12 cellular contexts compared by ENCODE assay signal in genomic region chr17:79006794-79007503, GRCh38. TPM values are rescaled to one million over a fixed set of nuclear protein-coding genes. Genes with fewer than 3 reads are reported as not detected.
DNase-seq lines count a peak whose midpoint lies in the region; ATAC-seq and TF ChIP-seq lines count a peak whose summit lies in the region.
"Had no signal": no experiment of that assay in that cellular context is flagged by ENCODE, and none has a peak within 500 bp of the region (broad histone marks: within the 10 kb centered on the region; RNA-seq: fewer than 3 reads in every experiment).

No MANE protein-coding gene starts in this region.

- H3K27ac Mint-ChIP-seq in activated CD8-positive, alpha-beta memory T cell treated with anti-CD3 and anti-CD28 coated beads, Interleukin-2, amount 10 ng/mL, durations not matched to agents 7 days and 5 days: peak overlapping the region; percentile 0
- H3K27ac Mint-ChIP-seq in activated naive CD8-positive, alpha-beta T cell: peak overlapping the region; percentile 68
- H3K27ac Mint-ChIP-seq in naive thymus-derived CD8-positive, alpha-beta T cell: peak overlapping the region; percentile 26 to 96 (median 74)

- peaks cover 3% of the 10 kb centered on the region for H3K36me3 ChIP-seq in suprapubic skin
- peaks cover 0 to 14% of the 10 kb centered on the region in 2 donors for H3K36me3 ChIP-seq in gastroesophageal sphincter

- ATAC-seq in activated CD8-positive, alpha-beta memory T cell treated with anti-CD3 and anti-CD28 coated beads, Interleukin-2, amount 10 ng/mL, durations not matched to agents 7 days and 5 days: no peak
- ATAC-seq in naive thymus-derived CD8-positive, alpha-beta T cell: no peak
- ATAC-seq in GM21423 (IDR thresholded peaks at IDR 0.05; ENCODE audit: unreplicated experiment) (no peak), HG03439 (IDR thresholded peaks at IDR 0.05; ENCODE audit: unreplicated experiment) (no peak), gastroesophageal sphincter (no peak)
- ATAC-seq: esophagus mucosa had no signal

- 86% methylated on average over 19 of the region's 19 CpGs for WGBS in suprapubic skin
- WGBS in gastroesophageal sphincter (ENCODE audit: low coverage in 1 of 2), 2 donors: 78% methylated on average over 17 of the region's 19 CpGs; no CpG with 5 or more reads in 1 of the 2 donors

- H3K4me3 Mint-ChIP-seq in activated CD8-positive, alpha-beta memory T cell treated with anti-CD3 and anti-CD28 coated beads, Interleukin-2, amount 10 ng/mL, durations not matched to agents 7 days and 5 days: peak overlapping the region; percentile 4
- H3K4me3 Mint-ChIP-seq in activated naive CD8-positive, alpha-beta T cell: peak overlapping the region; percentile 93
- peak overlapping the region in 9 of 10 donors; percentile 52 to 93 (median 88) for H3K4me3 Mint-ChIP-seq in naive thymus-derived CD8-positive, alpha-beta T cell
- H3K4me3 Mint-ChIP-seq: activated B cell treated with CpG ODN at 0.5 μM for 24 hours had no signal

- H3K36me3 Mint-ChIP-seq in activated CD8-positive, alpha-beta memory T cell treated with anti-CD3 and anti-CD28 coated beads, Interleukin-2, amount 10 ng/mL, durations not matched to agents 7 days and 5 days: peaks cover 3% of the 10 kb centered on the region
- H3K36me3 Mint-ChIP-seq in activated naive CD8-positive, alpha-beta T cell: no peaks in the 10 kb centered on the region
- H3K36me3 Mint-ChIP-seq in naive thymus-derived CD8-positive, alpha-beta T cell: peaks cover 0 to 10% (median 0%) of the 10 kb centered on the region in 3 donors

- POLR2A ChIA-PET in naive thymus-derived CD8-positive, alpha-beta T cell (lab: Charles Lee): no interaction called here

- TF ChIP-seq POLR2A in suprapubic skin (IDR thresholded peaks at IDR 0.05) (no peak), gastroesophageal sphincter (IDR thresholded peaks at IDR 0.05) (no peak)

- no peak overlapping the region for H3K4me3 ChIP-seq in suprapubic skin
- no peak overlapping the region for H3K4me3 ChIP-seq in gastroesophageal sphincter

- H3K27me3 Mint-ChIP-seq in activated CD8-positive, alpha-beta memory T cell treated with anti-CD3 and anti-CD28 coated beads, Interleukin-2, amount 10 ng/mL, durations not matched to agents 7 days and 5 days: no peaks in the 10 kb centered on the region
- H3K27me3 Mint-ChIP-seq in activated naive CD8-positive, alpha-beta T cell: no peaks in the 10 kb centered on the region
- peaks cover 0 to 2% (median 0%) of the 10 kb centered on the region in 5 donors for H3K27me3 Mint-ChIP-seq in naive thymus-derived CD8-positive, alpha-beta T cell
- H3K27me3 Mint-ChIP-seq: activated B cell treated with CpG ODN at 0.5 μM for 24 hours had no signal

- TF ChIP-seq CTCF in suprapubic skin (IDR thresholded peaks at IDR 0.05) (no peak), gastroesophageal sphincter (IDR thresholded peaks at IDR 0.05) (no peak)

- no peak for DNase-seq in activated CD8-positive, alpha-beta memory T cell treated with anti-CD3 and anti-CD28 coated beads, Interleukin-2, amount 10 ng/mL, durations not matched to agents 7 days and 5 days
- DNase-seq in activated CD8-positive, alpha-beta memory T cell treated with anti-CD3 and anti-CD28 coated beads, Interleukin-2, amount 50 U/mL, for 4 hours: no peak
- DNase-seq in naive thymus-derived CD8-positive, alpha-beta T cell: no peak
- peak; percentile 60 to 70 for DNase-seq in suprapubic skin (ENCODE audit: low spot score in 2 of 2)
- DNase-seq: activated B cell treated with CpG ODN at 0.5 μM for 24 hours; anterior cingulate cortex; stimulated activated CD4-positive, alpha-beta T cell treated with anti-CD3 and anti-CD28 coated beads, Interleukin-2, amount 100 ng/mL, for 48 hours had no signal

- TF ChIP-seq EP300 in suprapubic skin (IDR thresholded peaks at IDR 0.05) (no peak), gastroesophageal sphincter (IDR thresholded peaks at IDR 0.05) (no peak)

- H3K9me3 ChIP-seq in suprapubic skin: no peaks in the 10 kb centered on the region
- H3K9me3 ChIP-seq in gastroesophageal sphincter: no peaks in the 10 kb centered on the region

- peaks cover 44% of the 10 kb centered on the region for H3K4me1 Mint-ChIP-seq in activated CD8-positive, alpha-beta memory T cell treated with anti-CD3 and anti-CD28 coated beads, Interleukin-2, amount 10 ng/mL, durations not matched to agents 7 days and 5 days
- peaks cover 52% of the 10 kb centered on the region for H3K4me1 Mint-ChIP-seq in activated naive CD8-positive, alpha-beta T cell (ENCODE audit: low read depth)
- H3K4me1 Mint-ChIP-seq in naive thymus-derived CD8-positive, alpha-beta T cell: peaks cover 37 to 69% (median 64%) of the 10 kb centered on the region in 4 donors

- H3K9me3 Mint-ChIP-seq in activated CD8-positive, alpha-beta memory T cell treated with anti-CD3 and anti-CD28 coated beads, Interleukin-2, amount 10 ng/mL, durations not matched to agents 7 days and 5 days (ENCODE audit: low read depth): no peaks in the 10 kb centered on the region
- no peaks in the 10 kb centered on the region for H3K9me3 Mint-ChIP-seq in activated naive CD8-positive, alpha-beta T cell (ENCODE audit: low read depth)
- no peaks in the 10 kb centered on the region for H3K9me3 Mint-ChIP-seq in naive thymus-derived CD8-positive, alpha-beta T cell
- H3K9me3 Mint-ChIP-seq: activated B cell treated with CpG ODN at 0.5 μM for 24 hours had no signal

- H3K27me3 ChIP-seq in suprapubic skin (no peaks in the 10 kb centered on the region), gastroesophageal sphincter (no peaks in the 10 kb centered on the region)

- H3K27ac ChIP-seq in suprapubic skin: no peak overlapping the region
- no peak overlapping the region for H3K27ac ChIP-seq in gastroesophageal sphincter

- H3K4me1 ChIP-seq in suprapubic skin: peaks cover 56% of the 10 kb centered on the region
- H3K4me1 ChIP-seq in gastroesophageal sphincter: peaks cover 4 to 50% (median 23%) of the 10 kb centered on the region in 3 donors

- CTCF ChIA-PET in activated CD8-positive, alpha-beta memory T cell treated with anti-CD3 and anti-CD28 coated beads, Interleukin-2, amount 10 ng/mL, durations not matched to agents 7 days and 5 days (lab: Charles Lee): interaction anchor here (0.8 to 1.3 kb wide), 2 partner anchors 10 to 27 kb away, joined by 3 read pairs; partner anchors contain the start of gene LGALS3BP

RNA-seq across cellular contexts. Expression of gene CANT1, which starts 2.6 kb away (rescaled TPM):
- 10 to 100 TPM; 67.2 to 78.3 TPM for total RNA-seq in activated CD8-positive, alpha-beta memory T cell treated with anti-CD3 and anti-CD28 coated beads, Interleukin-2, amount 10 ng/mL, durations not matched to agents 7 days and 5 days
- total RNA-seq in naive thymus-derived CD8-positive, alpha-beta T cell: 10 to 100 TPM; 30.5 to 34.6 TPM
- polyA plus RNA-seq in naive thymus-derived CD8-positive, alpha-beta T cell: 1 to 10 TPM; 6.1 to 9.4 (median 6.2) TPM
- total RNA-seq in suprapubic skin (10 to 100 TPM; 21.8 to 37.4 (median 30.1) TPM), gastroesophageal sphincter (10 to 100 TPM; 11.2 to 30.1 (median 21.6) TPM)

RNA-seq across cellular contexts. Expression of gene C1QTNF1, which starts 17.0 kb away (rescaled TPM):
- not detected for total RNA-seq in activated CD8-positive, alpha-beta memory T cell treated with anti-CD3 and anti-CD28 coated beads, Interleukin-2, amount 10 ng/mL, durations not matched to agents 7 days and 5 days
- not detected for total RNA-seq in naive thymus-derived CD8-positive, alpha-beta T cell
- polyA plus RNA-seq in naive thymus-derived CD8-positive, alpha-beta T cell: not detected
- 10 to 100 TPM; 15.7 to 38.1 (median 23.5) TPM for total RNA-seq in suprapubic skin
- total RNA-seq in gastroesophageal sphincter: 10 to 100 TPM; 50.8 to 76.5 (median 72.3) TPM
- total RNA-seq: activated B cell treated with CpG ODN at 0.5 μM for 24 hours had no signal

RNA-seq across cellular contexts. Expression of gene LGALS3BP, which starts 27.2 kb away (rescaled TPM):
- total RNA-seq in activated CD8-positive, alpha-beta memory T cell treated with anti-CD3 and anti-CD28 coated beads, Interleukin-2, amount 10 ng/mL, durations not matched to agents 7 days and 5 days: 100 to 1,000 TPM in 1 of 2 experiments, 10 to 100 TPM in 1; 75.7 to 162 TPM
- 10 to 100 TPM; 50.5 to 54.4 TPM for total RNA-seq in naive thymus-derived CD8-positive, alpha-beta T cell
- polyA plus RNA-seq in naive thymus-derived CD8-positive, alpha-beta T cell: 10 to 100 TPM; 51.5 to 90.6 (median 88.6) TPM
- total RNA-seq in suprapubic skin (100 to 1,000 TPM in 2 of 4 donors, 10 to 100 TPM in 2; 70.2 to 162 (median 105) TPM), gastroesophageal sphincter (100 to 1,000 TPM; 101 to 260 (median 166) TPM)

Comparison
In these comparisons a context has a peak if more than half of its experiments do, and no peak if none do; other contexts are left out.
1. DNase-seq: peak in suprapubic skin (2 of 2); none in activated CD8-positive, alpha-beta memory T cell treated with anti-CD3 and anti-CD28 coated beads, Interleukin-2, amount 10 ng/mL, durations not matched to agents 7 days and 5 days (single experiment), activated CD8-positive, alpha-beta memory T cell treated with anti-CD3 and anti-CD28 coated beads, Interleukin-2, amount 50 U/mL, for 4 hours (single experiment) and naive thymus-derived CD8-positive, alpha-beta T cell (0 of 10).
2. H3K27ac Mint-ChIP-seq: peak in every context shown above with its lines; median percentile 74 in naive thymus-derived CD8-positive, alpha-beta T cell; 68 in activated naive CD8-positive, alpha-beta T cell; 0 in activated CD8-positive, alpha-beta memory T cell treated with anti-CD3 and anti-CD28 coated beads, Interleukin-2, amount 10 ng/mL, durations not matched to agents 7 days and 5 days.
3. H3K4me3 Mint-ChIP-seq: peak in every context shown above with its lines; median percentile 93 in activated naive CD8-positive, alpha-beta T cell; 88 in naive thymus-derived CD8-positive, alpha-beta T cell; 4 in activated CD8-positive, alpha-beta memory T cell treated with anti-CD3 and anti-CD28 coated beads, Interleukin-2, amount 10 ng/mL, durations not matched to agents 7 days and 5 days.
4. RNA of gene C1QTNF1, which starts 17.0 kb away (total RNA-seq): 50.8 to 76.5 TPM in gastroesophageal sphincter and 15.7 to 38.1 TPM in suprapubic skin; not detected in naive thymus-derived CD8-positive, alpha-beta T cell and not detected in activated CD8-positive, alpha-beta memory T cell treated with anti-CD3 and anti-CD28 coated beads, Interleukin-2, amount 10 ng/mL, durations not matched to agents 7 days and 5 days; every median in the first group is over 10 times any median in the second.